ENCODE assay signal across 12 cellular contexts in the genomic region with DNA sequence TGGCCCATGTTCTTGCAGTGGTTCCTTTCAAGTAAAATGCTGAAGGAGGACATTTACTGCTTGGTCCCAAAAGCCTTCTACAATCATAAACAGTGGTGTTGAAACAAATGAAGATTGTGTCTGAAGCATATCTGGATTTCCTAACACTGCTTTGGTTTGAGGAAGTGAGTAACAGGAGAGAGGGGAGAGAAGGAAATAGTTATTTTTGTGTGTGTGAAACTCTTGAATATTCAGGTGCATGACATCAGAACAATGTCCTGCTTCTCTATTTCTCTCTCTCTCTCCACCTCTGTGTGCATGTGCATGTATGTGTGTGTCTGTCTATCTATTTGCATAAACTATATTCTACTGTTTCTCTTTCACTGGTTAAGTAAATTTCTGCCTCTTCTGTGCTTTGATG.
DNase-seq lines count a peak whose midpoint lies in the region; ATAC-seq and TF ChIP-seq lines count a peak whose summit lies in the region.
"Had no signal": no experiment of that assay in that cellular context is flagged by ENCODE, and none has a peak within 500 bp of the region (broad histone marks: within the 10 kb centered on the region; RNA-seq: fewer than 3 reads in every experiment).

No MANE protein-coding gene starts in this region.

- DNase-seq in GM06990 (ENCODE audit: extremely low read depth, insufficient read length): peak; percentile 52
- peak; percentile 68 for DNase-seq in dermis blood vessel endothelial cell
- no peak for DNase-seq in thyroid gland
- no peak for DNase-seq in NCI-H774 (lab: John Stamatoyannopoulos, UW)
- DNase-seq in NCI-H2081 (lab: John Stamatoyannopoulos, UW): no peak
- DNase-seq in SK-N-DZ (ENCODE audit: low spot score): no peak
- DNase-seq: activated CD8-positive, alpha-beta T cell treated with anti-CD3 and anti-CD28 coated beads for 36 hours; MG63; right cardiac atrium; trophoblast cell had no signal

- H3K27ac ChIP-seq in thyroid gland: no peak overlapping the region

- H3K36me3 ChIP-seq in GM06990 (ENCODE audit: control insufficient read depth, insufficient read depth, low read length): no peaks in the 10 kb centered on the region
- H3K36me3 ChIP-seq in thyroid gland: no peaks in the 10 kb centered on the region
- H3K36me3 ChIP-seq: MG63 had no signal

- H3K4me1 ChIP-seq in thyroid gland: no peaks in the 10 kb centered on the region

- TF ChIP-seq CTCF in GM06990 (IDR thresholded peaks at IDR 0.05; ENCODE audit: insufficient read depth, low read length, poor library complexity, severe bottlenecking): no peak
- no peak for TF ChIP-seq CTCF in thyroid gland (IDR thresholded peaks at IDR 0.05)

- no peaks in the 10 kb centered on the region for H3K9me3 ChIP-seq in thyroid gland

- H3K4me3 ChIP-seq in GM06990 (replicated peaks; ENCODE audit: low read depth, low read length) (no peak overlapping the region), thyroid gland (replicated peaks in 1 of 3) (no peak overlapping the region)
- H3K4me3 ChIP-seq: MG63 had no signal

- H3K27me3 ChIP-seq in GM06990 (replicated peaks; ENCODE audit: control insufficient read depth, insufficient read depth, low read length): no peaks in the 10 kb centered on the region
- no peaks in the 10 kb centered on the region for H3K27me3 ChIP-seq in thyroid gland
- H3K27me3 ChIP-seq: MG63 had no signal

- no peak for TF ChIP-seq POLR2A in thyroid gland (IDR thresholded peaks at IDR 0.05)

- intact Hi-C loops in thyroid gland (cut with DNase I): no loop called here

- ATAC-seq in GM21515 (IDR thresholded peaks at IDR 0.05; ENCODE audit: unreplicated experiment) (peak; percentile 97), HG03460 (IDR thresholded peaks at IDR 0.05; ENCODE audit: unreplicated experiment) (peak; percentile 77)
- ATAC-seq: activated CD8-positive, alpha-beta T cell treated with anti-CD3 and anti-CD28 coated beads for 36 hours had no signal

Comparison
In these comparisons a context has a peak if more than half of its experiments do, and no peak if none do; other contexts are left out.
1. DNase-seq: peak in GM06990 (single experiment) and dermis blood vessel endothelial cell (single experiment); none in thyroid gland (0 of 2), NCI-H774 (single experiment), NCI-H2081 (0 of 2) and SK-N-DZ (single experiment).